1 cellular context compared by ENCODE assay signal in genomic region chr21:43206231-43207042, GRCh38.
TF ChIP-seq lines count a peak whose summit lies in the region.

No MANE protein-coding gene starts in this region.

TF ChIP-seq in HepG2, 621 proteins besides CTCF, POLR2A, EP300 and RAD21 (continued from another document):
- TF ChIP-seq RFXANK (CRISPR knock-in tag; IDR thresholded peaks at IDR 0.05) (no peak), ZNF275 (CRISPR knock-in tag; IDR thresholded peaks at IDR 0.05; ENCODE audit: borderline replicate concordance) (no peak), ZNF646 (CRISPR knock-in tag; IDR thresholded peaks at IDR 0.05) (no peak), ZFP36L2 (CRISPR knock-in tag; IDR thresholded peaks at IDR 0.05) (no peak), FOXM1 (CRISPR knock-in tag; IDR thresholded peaks at IDR 0.05) (no peak), CHCHD3 (CRISPR knock-in tag; IDR thresholded peaks at IDR 0.05) (no peak), E2F2 (CRISPR knock-in tag; IDR thresholded peaks at IDR 0.05; ENCODE audit: borderline replicate concordance) (no peak), MZF1 (CRISPR knock-in tag; IDR thresholded peaks at IDR 0.05; ENCODE audit: borderline replicate concordance) (no peak), WIZ (CRISPR knock-in tag; IDR thresholded peaks at IDR 0.05) (no peak), SMARCE1 (IDR thresholded peaks at IDR 0.05; ENCODE audit: borderline replicate concordance) (no peak), TAF15 (IDR thresholded peaks at IDR 0.05; ENCODE audit: low read depth, low read length, poor library complexity, severe bottlenecking) (no peak), HNRNPK (IDR thresholded peaks at IDR 0.05; ENCODE audit: low read depth, low read length, poor library complexity, severe bottlenecking) (no peak), TARDBP (CRISPR knock-in tag; IDR thresholded peaks at IDR 0.05) (no peak), KMT2B (CRISPR knock-in tag; IDR thresholded peaks at IDR 0.05) (no peak), ATF5 (CRISPR knock-in tag; IDR thresholded peaks at IDR 0.05; ENCODE audit: low read depth) (no peak), SMAD3 (CRISPR knock-in tag; IDR thresholded peaks at IDR 0.05) (no peak), IRX3 (CRISPR knock-in tag; IDR thresholded peaks at IDR 0.05; ENCODE audit: borderline replicate concordance, low read depth) (no peak)
- TF ChIP-seq, protein P1, sequence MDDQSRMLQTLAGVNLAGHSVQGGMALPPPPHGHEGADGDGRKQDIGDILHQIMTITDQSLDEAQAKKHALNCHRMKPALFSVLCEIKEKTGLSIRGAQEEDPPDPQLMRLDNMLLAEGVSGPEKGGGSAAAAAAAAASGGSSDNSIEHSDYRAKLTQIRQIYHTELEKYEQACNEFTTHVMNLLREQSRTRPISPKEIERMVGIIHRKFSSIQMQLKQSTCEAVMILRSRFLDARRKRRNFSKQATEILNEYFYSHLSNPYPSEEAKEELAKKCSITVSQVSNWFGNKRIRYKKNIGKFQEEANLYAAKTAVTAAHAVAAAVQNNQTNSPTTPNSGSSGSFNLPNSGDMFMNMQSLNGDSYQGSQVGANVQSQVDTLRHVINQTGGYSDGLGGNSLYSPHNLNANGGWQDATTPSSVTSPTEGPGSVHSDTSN (CRISPR knock-in tag; IDR thresholded peaks at IDR 0.05; ENCODE audit: borderline replicate concordance): no peak
TF ChIP-seq in HepG2: peak in this region for 0.
